ENCODE assay signal across 25 cellular contexts in genomic region chr17:79515646-79516604, GRCh38.
DNase-seq lines count a peak whose midpoint lies in the region; ATAC-seq, FAIRE-seq and TF ChIP-seq lines count a peak whose summit lies in the region.
"Had no signal": no experiment of that assay in that cellular context is flagged by ENCODE, and none has a peak within 500 bp of the region (broad histone marks: within the 10 kb centered on the region; RNA-seq: fewer than 3 reads in every experiment).

No MANE protein-coding gene starts in this region.

- H3K4me2 ChIP-seq in HepG2 (ENCODE audit: low read depth, low read length), result no peak overlapping the region

- no peak for TF ChIP-seq RAD21 in HepG2 (CRISPR knock-in tag; IDR thresholded peaks at IDR 0.05)

- H3K9me3 ChIP-seq in HepG2 (ENCODE audit: low read length), result peaks cover 8% of the 10 kb centered on the region; the same call in 1 of the 2 replicates
- H3K9me3 ChIP-seq in right lobe of liver, result no peaks in the 10 kb centered on the region
- H3K9me3 ChIP-seq in esophagus muscularis mucosa, result no peaks in the 10 kb centered on the region
- H3K9me3 ChIP-seq: body of pancreas, psoas muscle had no signal

- no peaks in the 10 kb centered on the region for H3K79me2 ChIP-seq in HepG2 (ENCODE audit: insufficient read depth, low read length)

- no peaks in the 10 kb centered on the region for H4K20me1 ChIP-seq in HepG2 (ENCODE audit: insufficient read depth, low read length)

- intact Hi-C loops in HepG2 (cut with micrococcal nuclease; ENCODE audit: unreplicated experiment), result no loop called here
- intact Hi-C loops in right lobe of liver (cut with DNase I), result no loop called here
- intact Hi-C loops in esophagus muscularis mucosa (cut with DNase I), result no loop called here

- H3K4me1 ChIP-seq in HepG2 (ENCODE audit: insufficient read depth, low read length), result no peaks in the 10 kb centered on the region
- no peaks in the 10 kb centered on the region for H3K4me1 ChIP-seq in right lobe of liver
- peaks cover 0 to 6% (median 0%) of the 10 kb centered on the region in 4 donors for H3K4me1 ChIP-seq in esophagus muscularis mucosa
- H3K4me1 ChIP-seq: body of pancreas, psoas muscle, SJSA1 had no signal

- no peak for TF ChIP-seq EP300 in HepG2 (IDR thresholded peaks at IDR 0.05; ENCODE audit: low read depth in 2 of 2, low read length in 2 of 2)
- no peak for TF ChIP-seq EP300 in HepG2 (CRISPR knock-in tag; IDR thresholded peaks at IDR 0.05; ENCODE audit: borderline replicate concordance)
- no peak for TF ChIP-seq EP300 in esophagus muscularis mucosa (IDR thresholded peaks at IDR 0.05)

- H3K27me3 ChIP-seq in HepG2 (ENCODE audit: control insufficient read depth in 1 of 2, insufficient read depth in 2 of 2, low read length in 2 of 2), result peaks cover 30 to 76% of the 10 kb centered on the region in 2 experiments
- H3K27me3 ChIP-seq in right lobe of liver, result no peaks in the 10 kb centered on the region
- peaks cover 0 to 42% (median 0%) of the 10 kb centered on the region in 4 donors for H3K27me3 ChIP-seq in esophagus muscularis mucosa
- H3K27me3 ChIP-seq: body of pancreas had no signal

- H3K36me3 ChIP-seq in HepG2 (replicated peaks in 1 of 2; ENCODE audit: control insufficient read depth in 1 of 2, insufficient read depth in 2 of 2, low read length in 2 of 2) (no peaks in the 10 kb centered on the region), right lobe of liver (no peaks in the 10 kb centered on the region), esophagus muscularis mucosa (no peaks in the 10 kb centered on the region)
- H3K36me3 ChIP-seq: SJSA1 had no signal

- H3K27ac ChIP-seq in HepG2 (ENCODE audit: extremely low read length, insufficient read depth, low read length), result no peak overlapping the region
- no peak overlapping the region for H3K27ac ChIP-seq in right lobe of liver
- peak overlapping the region; percentile 51 for H3K27ac ChIP-seq in angular gyrus (ENCODE audit: low read depth, low read length)
- no peak overlapping the region for H3K27ac ChIP-seq in esophagus muscularis mucosa (replicated peaks in 1 of 4)
- H3K27ac ChIP-seq: body of pancreas, psoas muscle, SJSA1, skin epidermis had no signal

- no peak overlapping the region for H3K9ac ChIP-seq in HepG2 (ENCODE audit: insufficient read depth, low read depth, low read length)

- in situ Hi-C loops in HepG2 (cut with HindIII; ENCODE audit: extremely low pct_ligation_motif_present, low pct_unique_long_range_greater_than_20kb), result no loop called here

- ATAC-seq in HepG2 (no peak), right lobe of liver (no peak), GM21367 (IDR thresholded peaks at IDR 0.05; ENCODE audit: unreplicated experiment) (no peak)
- ATAC-seq: body of pancreas; CD8-positive, alpha-beta T cell; HCT116; left lobe of liver; psoas muscle; stimulated activated naive B cell treated with anti-CD40 and anti-IgM and Interleukin-4, amounts not matched to agents 10 μg/mL and 1 μg/mL and 100 μg/mL, for 72 hours had no signal

- WGBS in HepG2 (ENCODE audit: low lambda C conversion rate), result 29% methylated on average over 21 of the region's 21 CpGs
- WGBS in right lobe of liver (ENCODE audit: insufficient coverage, low coverage, low lambda C conversion rate, missing lambda C conversion rate), result 55% methylated on average over 19 of the region's 21 CpGs
- 66% methylated on average over 19 of the region's 21 CpGs for WGBS in esophagus muscularis mucosa

- TF ChIP-seq CTCF in HepG2 (CRISPR knock-in tag; IDR thresholded peaks at IDR 0.05), result no peak
- no peak for TF ChIP-seq CTCF in right lobe of liver (IDR thresholded peaks at IDR 0.05)
- TF ChIP-seq CTCF in fibroblast of pulmonary artery (IDR thresholded peaks at IDR 0.05; ENCODE audit: low read length, missing control alignments), result no peak
- no peak for TF ChIP-seq CTCF in esophagus muscularis mucosa (IDR thresholded peaks at IDR 0.05)

- FAIRE-seq in HepG2 (lab: Jason Lieb, UNC) (no peak), urothelium cell line (lab: Jason Lieb, UNC) (peak; percentile 56)
- FAIRE-seq: RCC 7860 had no signal

- CTCF ChIA-PET in HepG2 (lab: Yijun Ruan, JAX; ENCODE audit: low intra/inter-chr PET ratio, low total read pairs), result no interaction called here

- POLR2A ChIA-PET in HepG2 (lab: Yijun Ruan, JAX), result no interaction called here

- H3K4me3 ChIP-seq in HepG2 (replicated peaks in 1 of 3; ENCODE audit: insufficient read depth in 1 of 3, low read depth in 2 of 3, low read length in 3 of 3) (no peak overlapping the region), right lobe of liver (no peak overlapping the region), fibroblast of pulmonary artery (replicated peaks; ENCODE audit: low read depth, low read length) (no peak overlapping the region), esophagus muscularis mucosa (no peak overlapping the region)
- H3K4me3 ChIP-seq: body of pancreas, psoas muscle, SJSA1, skin epidermis had no signal

- H2AFZ ChIP-seq in HepG2 (ENCODE audit: low read length), result no peak overlapping the region

- TF ChIP-seq POLR2A in HepG2 (IDR thresholded peaks at IDR 0.05; ENCODE audit: insufficient read depth in 1 of 2, low read depth in 2 of 2, low read length in 2 of 2) (no peak), right lobe of liver (IDR thresholded peaks at IDR 0.05) (no peak), esophagus muscularis mucosa (IDR thresholded peaks at IDR 0.05; ENCODE audit: low read depth) (no peak)

- DNase-seq in HepG2 (ENCODE audit: low spot score) (no peak), right lobe of liver (no peak), fibroblast of pulmonary artery (ENCODE audit: low read depth) (peak; percentile 1), urothelium cell line (ENCODE audit: low spot score) (no peak), NAMALWA (ENCODE audit: low spot score) (no peak), esophagus muscularis mucosa (ENCODE audit: extremely low spot score) (no peak)
- DNase-seq: activated CD8-positive, alpha-beta memory T cell treated with anti-CD3 and anti-CD28 coated beads, Interleukin-2, amount 50 U/mL, for 48 hours; activated naive CD8-positive, alpha-beta T cell treated with anti-CD3 and anti-CD28 coated beads for 36 hours; body of pancreas; CD8-positive, alpha-beta T cell; DMS53; GF-D8; NCI-H1930; NCI-H524; NK-92 treated with Interleukin-12 subunit alpha and Interleukin-12 subunit beta, amount 100 ng/mL, for 24 hours; psoas muscle; stimulated activated CD4-positive, alpha-beta T cell treated with anti-CD3 and anti-CD28 coated beads, Interleukin-2, amount 100 ng/mL, for 24 hours; stimulated activated naive B cell treated with anti-CD40 and anti-IgM and Interleukin-4, amounts not matched to agents 10 μg/mL and 1 μg/mL and 100 μg/mL, for 72 hours had no signal

- no TSS peak for BruUV-seq in HepG2 (replicated peaks; lab: Mats Ljungman, UMichigan)

TF ChIP-seq in HepG2, 621 proteins besides CTCF, POLR2A, EP300 and RAD21 (continues in another document):
- no peak for TF ChIP-seq ELF1 (CRISPR knock-in tag; IDR thresholded peaks at IDR 0.05)
- no peak for TF ChIP-seq SRSF9 (IDR thresholded peaks at IDR 0.05; ENCODE audit: borderline replicate concordance, insufficient read depth, low read depth, low read length, poor library complexity, severe bottlenecking)
- TF ChIP-seq MATR3 (CRISPR knock-in tag; IDR thresholded peaks at IDR 0.05), result no peak
- no peak for TF ChIP-seq ZNF276 (CRISPR knock-in tag; IDR thresholded peaks at IDR 0.05; ENCODE audit: low read depth)
- no peak for TF ChIP-seq PCBP1 (IDR thresholded peaks at IDR 0.05; ENCODE audit: borderline replicate concordance, low read depth, low read length)
- TF ChIP-seq ZBED4 (CRISPR knock-in tag; IDR thresholded peaks at IDR 0.05; ENCODE audit: borderline replicate concordance), result no peak
